In genomic region chr5:88785396-88786216, GRCh38 we compare ENCODE assay signal across 8 cellular contexts.
A peak's percentile ranks its signal among the peaks of the same experiment; 100 is the strongest.
DNase-seq lines count a peak whose midpoint lies in the region; ATAC-seq and TF ChIP-seq lines count a peak whose summit lies in the region.

No MANE protein-coding gene starts in this region.

- no peak for TF ChIP-seq CTCF in WI38 (IDR thresholded peaks at IDR 0.05; ENCODE audit: low read depth, low read length)
- no peak for TF ChIP-seq CTCF in glutamatergic neuron (IDR thresholded peaks at IDR 0.05; ENCODE audit: partially characterized antibody, unreplicated experiment)

- H3K4me3 ChIP-seq in WI38 (ENCODE audit: low read depth, low read length): peak overlapping the region; percentile 19

- peaks cover 24% of the 10 kb centered on the region for H3K4me1 Mint-ChIP-seq in glutamatergic neuron (ENCODE audit: low read depth, unreplicated experiment)

- peak; percentile 67 for ATAC-seq in GM21447 (IDR thresholded peaks at IDR 0.05; ENCODE audit: unreplicated experiment)
- no peak for ATAC-seq in esophagus mucosa

- H3K9me3 Mint-ChIP-seq in glutamatergic neuron (ENCODE audit: unreplicated experiment): no peaks in the 10 kb centered on the region

- peak overlapping the region; percentile 61 for H3K4me3 Mint-ChIP-seq in glutamatergic neuron (ENCODE audit: unreplicated experiment)

- no peaks in the 10 kb centered on the region for H3K36me3 Mint-ChIP-seq in glutamatergic neuron (ENCODE audit: unreplicated experiment)

- DNase-seq in DMS 273 treated with DMSO at 0.1 percent for 48 hours (lab: John Stamatoyannopoulos, UW) (peak; percentile 66), HT-29 (ENCODE audit: low spot score) (peak; percentile 84), glutamatergic neuron (no peak), pulmonary artery endothelial cell (ENCODE audit: low read depth, low spot score) (peak; percentile 91), middle frontal gyrus (ENCODE audit: extremely low spot score, low spot score) (no peak)

- peak overlapping the region; percentile 81 for H3K27ac Mint-ChIP-seq in glutamatergic neuron (ENCODE audit: unreplicated experiment)

- no peaks in the 10 kb centered on the region for H3K27me3 Mint-ChIP-seq in glutamatergic neuron (ENCODE audit: unreplicated experiment)

Comparison
In these comparisons a context has a peak if more than half of its experiments do, and no peak if none do; other contexts are left out.
1. DNase-seq: peak in DMS 273 treated with DMSO at 0.1 percent for 48 hours (single experiment), HT-29 (single experiment) and pulmonary artery endothelial cell (single experiment); none in glutamatergic neuron (single experiment) and middle frontal gyrus (single experiment).